1 cellular context compared by ENCODE assay signal in genomic region chr22:36340621-36341020, GRCh38.
TF ChIP-seq lines count a peak whose summit lies in the region.

No MANE protein-coding gene starts in this region.

TF ChIP-seq in K562, 482 proteins besides CTCF, POLR2A, EP300 and RAD21 (continued from another document):
- no peak for TF ChIP-seq EGR1 (conservative IDR thresholded peaks at IDR 0.05)
- no peak for TF ChIP-seq ZNF707 (CRISPR knock-in tag; conservative IDR thresholded peaks at IDR 0.05)
- no peak for TF ChIP-seq ZNF589 (CRISPR knock-in tag; IDR thresholded peaks at IDR 0.05; ENCODE audit: low read depth)
- no peak for TF ChIP-seq ZNF280A (IDR thresholded peaks at IDR 0.05; ENCODE audit: low read depth, partially characterized antibody)
